ENCODE assay signal across 8 cellular contexts in genomic region chr14:93789366-93790130, GRCh38. TPM values are rescaled to one million over a fixed set of nuclear protein-coding genes. Genes with fewer than 3 reads are reported as not detected.
DNase-seq lines count a peak whose midpoint lies in the region; ATAC-seq and TF ChIP-seq lines count a peak whose summit lies in the region.

No MANE protein-coding gene starts in this region.

- H3K9me3 ChIP-seq in ectodermal cell (ENCODE audit: control insufficient read depth, low read length) (no peaks in the 10 kb centered on the region), uterus (no peaks in the 10 kb centered on the region)

- DNase-seq in activated T-cell treated with anti-CD3 and anti-CD28 coated beads, Interleukin-2, amount 50 U/mL, for 72 hours: no peak
- no peak for DNase-seq in activated T-cell treated with anti-CD3 and anti-CD28 coated beads, Interleukin-2, amount 50 U/mL, for 48 hours
- DNase-seq in neural crest cell (ENCODE audit: low read depth, low spot score): no peak
- DNase-seq in uterus: no peak
- no peak for DNase-seq in NK-92 treated with Interleukin-12 subunit alpha and Interleukin-12 subunit beta, amount 100 ng/mL, for 24 hours (lab: John Stamatoyannopoulos, UW)
- DNase-seq in foreskin fibroblast: no peak
- DNase-seq in T-helper 2 cell treated with Interferon-gamma antibody and Interleukin-4, amounts not matched to agents 5 μg/mL and 100 μg/mL, for 36 hours (ENCODE audit: low spot score): no peak

- no peaks in the 10 kb centered on the region for H3K36me3 Mint-ChIP-seq in activated T-cell treated with anti-CD3 and anti-CD28 coated beads, Interleukin-2, amount 50 U/mL, for 72 hours (ENCODE audit: insufficient read depth in 2 of 2)
- H3K36me3 Mint-ChIP-seq in neural crest cell (ENCODE audit: low read depth): no peaks in the 10 kb centered on the region
- H3K36me3 Mint-ChIP-seq in T-helper 2 cell treated with Interferon-gamma antibody and Interleukin-4, amounts not matched to agents 5 μg/mL and 100 μg/mL, for 36 hours (ENCODE audit: low read depth): no peaks in the 10 kb centered on the region

- H3K27me3 Mint-ChIP-seq in activated T-cell treated with anti-CD3 and anti-CD28 coated beads, Interleukin-2, amount 50 U/mL, for 72 hours (ENCODE audit: low read depth): peaks cover 58% of the 10 kb centered on the region
- peaks cover 55% of the 10 kb centered on the region for H3K27me3 Mint-ChIP-seq in neural crest cell (ENCODE audit: low read depth)
- peaks cover 65% of the 10 kb centered on the region for H3K27me3 Mint-ChIP-seq in T-helper 2 cell treated with Interferon-gamma antibody and Interleukin-4, amounts not matched to agents 5 μg/mL and 100 μg/mL, for 36 hours (ENCODE audit: low read depth)

- intact Hi-C loops in uterus (cut with DNase I; ENCODE audit: low total_unique reads): loop anchor here (10.0 kb wide), 1 partner anchor 135 kb away; no protein-coding TSS in a partner anchor

- H3K4me1 Mint-ChIP-seq in activated T-cell treated with anti-CD3 and anti-CD28 coated beads, Interleukin-2, amount 50 U/mL, for 72 hours (ENCODE audit: low read depth): no peaks in the 10 kb centered on the region
- H3K4me1 Mint-ChIP-seq in neural crest cell: peaks cover 18% of the 10 kb centered on the region
- H3K4me1 Mint-ChIP-seq in T-helper 2 cell treated with Interferon-gamma antibody and Interleukin-4, amounts not matched to agents 5 μg/mL and 100 μg/mL, for 36 hours (ENCODE audit: low read depth): no peaks in the 10 kb centered on the region

- no peak for TF ChIP-seq CTCF in neural crest cell (conservative IDR thresholded peaks at IDR 0.05)
- no peak for TF ChIP-seq CTCF in uterus (IDR thresholded peaks at IDR 0.05)
- TF ChIP-seq CTCF in foreskin fibroblast (IDR thresholded peaks at IDR 0.05; ENCODE audit: low read depth, low read length): no peak

- no peak for TF ChIP-seq POLR2A in uterus (IDR thresholded peaks at IDR 0.05)

- H3K4me3 ChIP-seq in ectodermal cell (ENCODE audit: insufficient read depth, low read depth, low read length): peak overlapping the region; percentile 52
- H3K4me3 ChIP-seq in uterus: peak overlapping the region in 1 of 2 donors; percentile 61
- H3K4me3 ChIP-seq in foreskin fibroblast (ENCODE audit: low read depth in 1 of 2, low read length in 2 of 2): no peak overlapping the region

- H3K27ac Mint-ChIP-seq in activated T-cell treated with anti-CD3 and anti-CD28 coated beads, Interleukin-2, amount 50 U/mL, for 72 hours: no peak overlapping the region
- no peak overlapping the region for H3K27ac Mint-ChIP-seq in neural crest cell (ENCODE audit: unreplicated experiment)
- H3K27ac Mint-ChIP-seq in T-helper 2 cell treated with Interferon-gamma antibody and Interleukin-4, amounts not matched to agents 5 μg/mL and 100 μg/mL, for 36 hours: no peak overlapping the region

- peak overlapping the region; percentile 46 to 54 for H3K4me3 Mint-ChIP-seq in activated T-cell treated with anti-CD3 and anti-CD28 coated beads, Interleukin-2, amount 50 U/mL, for 72 hours
- H3K4me3 Mint-ChIP-seq in neural crest cell: peak overlapping the region; percentile 87
- no peak overlapping the region for H3K4me3 Mint-ChIP-seq in T-helper 2 cell treated with Interferon-gamma antibody and Interleukin-4, amounts not matched to agents 5 μg/mL and 100 μg/mL, for 36 hours

- peaks cover 12% of the 10 kb centered on the region for H3K4me1 ChIP-seq in ectodermal cell (ENCODE audit: control insufficient read depth, insufficient read depth, low read length)
- peaks cover 14 to 15% of the 10 kb centered on the region in 2 donors for H3K4me1 ChIP-seq in uterus

- no peak for ATAC-seq in activated T-cell treated with anti-CD3 and anti-CD28 coated beads, Interleukin-2, amount 50 U/mL, for 72 hours (replicated peaks in 1 of 2)

- WGBS in ectodermal cell, 2 experiments: 64% methylated on average over 18 of the region's 18 CpGs

- H3K36me3 ChIP-seq in ectodermal cell (ENCODE audit: control insufficient read depth, insufficient read depth, low read length) (no peaks in the 10 kb centered on the region), uterus (no peaks in the 10 kb centered on the region)

- H3K27ac ChIP-seq in ectodermal cell (ENCODE audit: insufficient read depth, low read depth, low read length, poor library complexity, severe bottlenecking): no peak overlapping the region
- H3K27ac ChIP-seq in uterus: peak overlapping the region; percentile 87 to 97

- H3K9me3 Mint-ChIP-seq in activated T-cell treated with anti-CD3 and anti-CD28 coated beads, Interleukin-2, amount 50 U/mL, for 72 hours: no peaks in the 10 kb centered on the region
- H3K9me3 Mint-ChIP-seq in neural crest cell: no peaks in the 10 kb centered on the region
- H3K9me3 Mint-ChIP-seq in T-helper 2 cell treated with Interferon-gamma antibody and Interleukin-4, amounts not matched to agents 5 μg/mL and 100 μg/mL, for 36 hours: no peaks in the 10 kb centered on the region

- H3K27me3 ChIP-seq in ectodermal cell (ENCODE audit: control insufficient read depth, insufficient read depth, low read length, poor library complexity, severe bottlenecking) (peaks cover 39% of the 10 kb centered on the region), uterus (no peaks in the 10 kb centered on the region)

RNA-seq across cellular contexts. Expression of gene PRIMA1, which starts 1.3 kb away (rescaled TPM):
- total RNA-seq in activated T-cell treated with anti-CD3 and anti-CD28 coated beads, Interleukin-2, amount 50 U/mL, for 72 hours: not detected
- polyA plus RNA-seq in ectodermal cell (2013, experiment 1 of 4): 7.9 TPM
- polyA plus RNA-seq in ectodermal cell (2013, experiment 2 of 4): 8.4 TPM
- polyA plus RNA-seq in ectodermal cell (2013, experiment 3 of 4): 5.9 TPM
- polyA plus RNA-seq in ectodermal cell (2013, experiment 4 of 4): 7.1 TPM
- total RNA-seq in neural crest cell: 2.0 and 2.1 TPM in 2 replicates
- total RNA-seq in uterus: 10 to 100 TPM in 1 of 4 donors, 1 to 10 TPM in 2, under 1 TPM in 1; 0.48 to 24.5 (median 3.8) TPM
